In genomic region chr11:10725114-10725906, GRCh38 we compare ENCODE assay signal across 10 cellular contexts. TPM values are rescaled to one million over a fixed set of nuclear protein-coding genes. Genes with fewer than 3 reads are reported as not detected.
A peak's percentile ranks its signal among the peaks of the same experiment; 100 is the strongest.
DNase-seq lines count a peak whose midpoint lies in the region; ATAC-seq and TF ChIP-seq lines count a peak whose summit lies in the region.
"Had no signal": no experiment of that assay in that cellular context is flagged by ENCODE, and none has a peak within 500 bp of the region (broad histone marks: within the 10 kb centered on the region; RNA-seq: fewer than 3 reads in every experiment).

No MANE protein-coding gene starts in this region.

- no peaks in the 10 kb centered on the region for H3K36me3 Mint-ChIP-seq in activated naive CD8-positive, alpha-beta T cell treated with anti-CD3 and anti-CD28 coated beads for 36 hours
- H3K36me3 Mint-ChIP-seq in naive thymus-derived CD8-positive, alpha-beta T cell = no peaks in the 10 kb centered on the region
- H3K36me3 Mint-ChIP-seq in osteocyte (ENCODE audit: unreplicated experiment) = no peaks in the 10 kb centered on the region

- peak overlapping the region; percentile 82 for H3K27ac Mint-ChIP-seq in activated naive CD8-positive, alpha-beta T cell treated with anti-CD3 and anti-CD28 coated beads for 36 hours
- peak overlapping the region in 3 of 10 donors; percentile 34 to 53 (median 41) for H3K27ac Mint-ChIP-seq in naive thymus-derived CD8-positive, alpha-beta T cell
- H3K27ac Mint-ChIP-seq in osteocyte (ENCODE audit: unreplicated experiment) = no peak overlapping the region

- DNase-seq in Daoy (ENCODE audit: low read depth) (peak; percentile 72), NB4 (ENCODE audit: low read depth) (peak; percentile 97), osteocyte (ENCODE audit: extremely low spot score, unreplicated experiment) (no peak), GM19240 (ENCODE audit: insufficient read length, low spot score) (no peak)
- peak; percentile 25 for DNase-seq in activated naive CD8-positive, alpha-beta T cell treated with anti-CD3 and anti-CD28 coated beads for 36 hours
- peak in 2 of 10 donors; percentile 25 to 26 for DNase-seq in naive thymus-derived CD8-positive, alpha-beta T cell
- DNase-seq in NK-92 treated with Interleukin-12 subunit alpha and Interleukin-12 subunit beta, amount 100 ng/mL, for 24 hours (lab: John Stamatoyannopoulos, UW) = no peak
- DNase-seq: nucleus accumbens had no signal

- H3K9me3 Mint-ChIP-seq in activated naive CD8-positive, alpha-beta T cell treated with anti-CD3 and anti-CD28 coated beads for 36 hours = peaks cover 10% of the 10 kb centered on the region
- H3K9me3 Mint-ChIP-seq in naive thymus-derived CD8-positive, alpha-beta T cell = no peaks in the 10 kb centered on the region
- H3K9me3 Mint-ChIP-seq in osteocyte (ENCODE audit: unreplicated experiment) = peaks cover 6% of the 10 kb centered on the region

- H3K4me3 ChIP-seq in NB4 (ENCODE audit: low read depth, low read length) = no peak overlapping the region

- peaks cover 28% of the 10 kb centered on the region for H3K4me1 Mint-ChIP-seq in activated naive CD8-positive, alpha-beta T cell treated with anti-CD3 and anti-CD28 coated beads for 36 hours
- peaks cover 16 to 20% (median 19%) of the 10 kb centered on the region in 4 donors for H3K4me1 Mint-ChIP-seq in naive thymus-derived CD8-positive, alpha-beta T cell
- peaks cover 6% of the 10 kb centered on the region for H3K4me1 Mint-ChIP-seq in osteocyte (ENCODE audit: unreplicated experiment)

- H3K4me3 Mint-ChIP-seq in activated naive CD8-positive, alpha-beta T cell treated with anti-CD3 and anti-CD28 coated beads for 36 hours = no peak overlapping the region
- peak overlapping the region in 6 of 10 donors; percentile 19 to 45 (median 23) for H3K4me3 Mint-ChIP-seq in naive thymus-derived CD8-positive, alpha-beta T cell
- no peak overlapping the region for H3K4me3 Mint-ChIP-seq in osteocyte (ENCODE audit: unreplicated experiment)

- TF ChIP-seq CTCF in NB4 (IDR thresholded peaks at IDR 0.05; ENCODE audit: low read depth, low read length) (no peak), osteocyte (IDR thresholded peaks at IDR 0.05) (no peak)

- no peak for TF ChIP-seq POLR2A in NB4 (IDR thresholded peaks at IDR 0.05; ENCODE audit: extremely low read depth, insufficient read length)

- POLR2A ChIA-PET in naive thymus-derived CD8-positive, alpha-beta T cell (lab: Charles Lee) = no interaction called here

- peak; percentile 60 to 69 for ATAC-seq in naive thymus-derived CD8-positive, alpha-beta T cell
- ATAC-seq in GM18502 (IDR thresholded peaks at IDR 0.05; ENCODE audit: poor library complexity, unreplicated experiment) = no peak

- H3K27me3 Mint-ChIP-seq in activated naive CD8-positive, alpha-beta T cell treated with anti-CD3 and anti-CD28 coated beads for 36 hours = peaks cover 43% of the 10 kb centered on the region
- H3K27me3 Mint-ChIP-seq in naive thymus-derived CD8-positive, alpha-beta T cell = peaks cover 0 to 6% (median 3%) of the 10 kb centered on the region in 5 donors
- no peaks in the 10 kb centered on the region for H3K27me3 Mint-ChIP-seq in osteocyte (ENCODE audit: unreplicated experiment)

RNA-seq across cellular contexts. Expression of gene CTR9, which starts 25.7 kb away (rescaled TPM):
- total RNA-seq in Daoy (2014; rRNA removed; shearing (Covaris generic)) = 14.3 and 15.0 TPM in 2 replicates
- 10 to 100 TPM; 50.6 TPM for total RNA-seq in activated naive CD8-positive, alpha-beta T cell treated with anti-CD3 and anti-CD28 coated beads for 36 hours
- 10 to 100 TPM; 58.2 to 66.4 TPM for total RNA-seq in naive thymus-derived CD8-positive, alpha-beta T cell
- 10 to 100 TPM; 53.2 to 66.8 (median 53.7) TPM for polyA plus RNA-seq in naive thymus-derived CD8-positive, alpha-beta T cell
- total RNA-seq in osteocyte = 27.7 and 28.0 TPM in 2 replicates

RNA-seq across cellular contexts. Expression of gene IRAG1, which starts 31.8 kb away (rescaled TPM):
- not detected in 2 replicates for total RNA-seq in Daoy (2014; rRNA removed; shearing (Covaris generic))
- not detected for total RNA-seq in activated naive CD8-positive, alpha-beta T cell treated with anti-CD3 and anti-CD28 coated beads for 36 hours
- total RNA-seq in naive thymus-derived CD8-positive, alpha-beta T cell = not detected
- polyA plus RNA-seq in naive thymus-derived CD8-positive, alpha-beta T cell = not detected
- total RNA-seq in osteocyte = 22.2 and 24.0 TPM in 2 replicates
- total RNA-seq: T-helper 1 cell treated with Interleukin-12 subunit alpha and Interleukin-12 subunit beta and Interleukin-4 antibody, amounts not matched to agents 30 ng/mL and 1 ng/mL, for 36 hours had no signal

Comparison
In these comparisons a context has a peak if more than half of its experiments do, and no peak if none do; other contexts are left out.
1. DNase-seq: peak in Daoy (single experiment), NB4 (single experiment) and activated naive CD8-positive, alpha-beta T cell treated with anti-CD3 and anti-CD28 coated beads for 36 hours (single experiment); none in NK-92 treated with Interleukin-12 subunit alpha and Interleukin-12 subunit beta, amount 100 ng/mL, for 24 hours (single experiment), osteocyte (single experiment) and GM19240 (single experiment).
2. H3K4me3 Mint-ChIP-seq: peak in naive thymus-derived CD8-positive, alpha-beta T cell (6 of 10); none in activated naive CD8-positive, alpha-beta T cell treated with anti-CD3 and anti-CD28 coated beads for 36 hours (single experiment) and osteocyte (single experiment).
3. RNA of gene IRAG1, which starts 31.8 kb away (total RNA-seq): 22.2 to 24.0 TPM in osteocyte; not detected in naive thymus-derived CD8-positive, alpha-beta T cell, not detected in activated naive CD8-positive, alpha-beta T cell treated with anti-CD3 and anti-CD28 coated beads for 36 hours and not detected in Daoy; every median in the first group is over 10 times any median in the second.